In genomic region chr3:53843195-53844177, GRCh38 we compare ENCODE assay signal across 8 cellular contexts. TPM values are rescaled to one million over a fixed set of nuclear protein-coding genes. Genes with fewer than 3 reads are reported as not detected.
A peak's percentile ranks its signal among the peaks of the same experiment; 100 is the strongest.
DNase-seq lines count a peak whose midpoint lies in the region; ATAC-seq and TF ChIP-seq lines count a peak whose summit lies in the region.

No MANE protein-coding gene starts in this region.

- H4K91ac ChIP-seq in trophoblast cell (ENCODE audit: low read depth, low read length) = no peak overlapping the region

- H3K4ac ChIP-seq in trophoblast cell (ENCODE audit: low read depth, low read length) = no peak overlapping the region

- no peaks in the 10 kb centered on the region for H4K20me1 ChIP-seq in BLaER1

- TF ChIP-seq POLR2A in GM19099 (IDR thresholded peaks at IDR 0.05; ENCODE audit: extremely low read depth, insufficient read length, low read depth) = peak; percentile 19

- no peak overlapping the region for H2BK5ac ChIP-seq in trophoblast cell (ENCODE audit: low read depth, low read length, poor library complexity)

- no CpG with 5 or more reads among the region's 10 CpGs for WGBS in trophoblast cell (ENCODE audit: extremely low coverage, insufficient coverage, insufficient read length)

- no peak overlapping the region for H3K18ac ChIP-seq in trophoblast cell (ENCODE audit: low read length)

- no peak overlapping the region for H2AK5ac ChIP-seq in trophoblast cell (ENCODE audit: low read length)

- H2BK120ac ChIP-seq in trophoblast cell (ENCODE audit: insufficient read depth, low read length, poor library complexity) = no peak overlapping the region

- H3K4me3 ChIP-seq in BLaER1 = no peak overlapping the region
- H3K4me3 ChIP-seq in iPS-15b (ENCODE audit: low read depth, low read length) = peak overlapping the region; percentile 13
- no peak overlapping the region for H3K4me3 ChIP-seq in trophoblast cell (ENCODE audit: low read depth, low read length)

- H3K14ac ChIP-seq in trophoblast cell (ENCODE audit: low read length) = no peak overlapping the region

- peaks cover 40% of the 10 kb centered on the region for H3K27me3 ChIP-seq in BLaER1
- peaks cover 15% of the 10 kb centered on the region for H3K27me3 ChIP-seq in iPS-15b (ENCODE audit: control insufficient read depth, insufficient read depth, low read length)
- peaks cover 4% of the 10 kb centered on the region for H3K27me3 ChIP-seq in trophoblast cell (ENCODE audit: insufficient read depth, low read length)

- no peak overlapping the region for H3K23ac ChIP-seq in trophoblast cell (ENCODE audit: low read length)

- peak; percentile 49 for ATAC-seq in HG03378 (IDR thresholded peaks at IDR 0.05; ENCODE audit: unreplicated experiment)

- H3K79me1 ChIP-seq in trophoblast cell (ENCODE audit: low read length) = peaks cover 2% of the 10 kb centered on the region

- no peak overlapping the region for H4K12ac ChIP-seq in trophoblast cell (ENCODE audit: low read depth, low read length)

- H3K27ac ChIP-seq in BLaER1 (no peak overlapping the region), trophoblast cell (ENCODE audit: low read depth, low read length) (no peak overlapping the region)

- H3K9me3 ChIP-seq in BLaER1 (peaks cover 22% of the 10 kb centered on the region), iPS-15b (ENCODE audit: control insufficient read depth, insufficient read depth, low read length) (no peaks in the 10 kb centered on the region), trophoblast cell (ENCODE audit: insufficient read depth, low read depth, low read length) (peaks cover 3% of the 10 kb centered on the region)

- H3K4me1 ChIP-seq in BLaER1 = peaks cover 9% of the 10 kb centered on the region
- H3K4me1 ChIP-seq in iPS-15b (ENCODE audit: control insufficient read depth, insufficient read depth, low read length) = peaks cover 4% of the 10 kb centered on the region
- peaks cover 5 to 6% of the 10 kb centered on the region in 2 experiments for H3K4me1 ChIP-seq in trophoblast cell (ENCODE audit: control insufficient read depth in 1 of 2, insufficient read depth in 2 of 2, low read length in 2 of 2)

- H3K4me2 ChIP-seq in BLaER1 = peak overlapping the region; percentile 23
- H3K4me2 ChIP-seq in trophoblast cell (ENCODE audit: low read length) = no peak overlapping the region

- H2AFZ ChIP-seq in trophoblast cell (ENCODE audit: insufficient read depth, low read length, poor library complexity) = no peak overlapping the region

- no peak overlapping the region for H2BK12ac ChIP-seq in trophoblast cell (ENCODE audit: low read length)

- H3K36me3 ChIP-seq in BLaER1 (no peaks in the 10 kb centered on the region), iPS-15b (ENCODE audit: control insufficient read depth, insufficient read depth, low read length) (no peaks in the 10 kb centered on the region), trophoblast cell (ENCODE audit: control insufficient read depth in 1 of 2, insufficient read depth in 2 of 2, low read length in 2 of 2) (no peaks in the 10 kb centered on the region)

- no peaks in the 10 kb centered on the region for H3K79me2 ChIP-seq in trophoblast cell (ENCODE audit: control insufficient read depth, insufficient read depth, low read length, poor library complexity)

- H3K9ac ChIP-seq in BLaER1 = no peak overlapping the region
- no peak overlapping the region for H3K9ac ChIP-seq in iPS-15b (ENCODE audit: low read depth, low read length)
- no peak overlapping the region for H3K9ac ChIP-seq in trophoblast cell (ENCODE audit: low read length)

- H4K8ac ChIP-seq in trophoblast cell (ENCODE audit: low read depth, low read length) = no peak overlapping the region

- DNase-seq in trophoblast cell (no peak), glomerular visceral epithelial cell (ENCODE audit: extremely low spot score) (no peak), NK-92 (lab: John Stamatoyannopoulos, UW; ENCODE audit: unreplicated experiment) (no peak), RPMI8226 (no peak)

RNA-seq across cellular contexts. Expression of gene CHDH, which starts 2.7 kb away (rescaled TPM):
- 0.40 and 0.55 TPM in 2 replicates for polyA plus RNA-seq in trophoblast cell (2013)

RNA-seq across cellular contexts. Expression of gene IL17RB, which starts 2.9 kb away (rescaled TPM):
- 1.2 and 1.3 TPM in 2 replicates for polyA plus RNA-seq in trophoblast cell (2013)

RNA-seq across cellular contexts. Expression of gene ACTR8, which starts 38.5 kb away (rescaled TPM):
- 13.0 and 15.2 TPM in 2 replicates for polyA plus RNA-seq in trophoblast cell (2013)

RNA-seq across cellular contexts. Expression of gene SELENOK, which starts 48.2 kb away (rescaled TPM):
- 90.3 and 101 TPM in 2 replicates for polyA plus RNA-seq in trophoblast cell (2013)
